ENCODE assay signal across 8 cellular contexts in the genomic region with DNA sequence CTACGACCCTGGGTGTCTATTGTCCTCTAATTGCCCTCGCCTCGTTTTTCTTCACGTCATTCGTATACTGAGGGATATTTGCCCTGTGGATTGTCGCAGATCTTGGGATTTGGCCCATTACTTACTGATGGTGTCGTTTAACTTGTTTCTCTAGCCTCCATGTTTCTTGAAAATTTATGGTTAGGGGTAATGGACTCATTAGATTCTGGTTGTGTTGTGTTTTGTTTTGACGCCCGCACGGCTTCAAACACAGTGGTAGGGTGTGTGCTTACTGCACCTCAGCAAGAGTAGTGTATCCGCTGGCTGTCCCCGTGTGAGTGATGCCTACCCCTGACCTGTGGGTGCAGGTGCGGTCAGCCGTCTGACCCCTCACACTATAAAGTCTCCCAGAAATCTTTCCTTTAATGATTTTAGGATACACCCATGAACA. TPM values are rescaled to one million over a fixed set of nuclear protein-coding genes. Genes with fewer than 3 reads are reported as not detected.
DNase-seq lines count a peak whose midpoint lies in the region; ATAC-seq and TF ChIP-seq lines count a peak whose summit lies in the region.

No MANE protein-coding gene starts in this region.

- peak overlapping the region; percentile 98 for H3K27ac ChIP-seq in hepatocyte

- H3K36me3 Mint-ChIP-seq in activated naive CD4-positive, alpha-beta T cell treated with anti-CD3 and anti-CD28 coated beads, Interleukin-2, amount 50 U/mL, for 24 hours, result no peaks in the 10 kb centered on the region

- H3K27me3 Mint-ChIP-seq in activated naive CD4-positive, alpha-beta T cell treated with anti-CD3 and anti-CD28 coated beads, Interleukin-2, amount 50 U/mL, for 24 hours, result peaks cover 3% of the 10 kb centered on the region

- DNase-seq in COR-L47 (lab: John Stamatoyannopoulos, UW) (peak; percentile 20), NAMALWA (ENCODE audit: low spot score) (peak; percentile 24), hepatocyte (ENCODE audit: low spot score) (no peak), skeletal muscle cell (ENCODE audit: low read depth) (no peak), SW 1271 (lab: John Stamatoyannopoulos, UW) (no peak), hippocampal formation (lab: John Stamatoyannopoulos, UW) (no peak)

- WGBS in hepatocyte (ENCODE audit: low lambda C conversion rate, missing lambda C conversion rate), result 9% methylated on average over 14 of the region's 14 CpGs

- H3K4me2 ChIP-seq in hepatocyte, result peak overlapping the region; percentile 86

- no peak for TF ChIP-seq CTCF in hepatocyte (IDR thresholded peaks at IDR 0.05; ENCODE audit: poor library complexity)

- H3K4me1 ChIP-seq in hepatocyte (ENCODE audit: insufficient read depth), result peaks cover 5% of the 10 kb centered on the region

- no peaks in the 10 kb centered on the region for H3K79me2 ChIP-seq in hepatocyte

- peak overlapping the region; percentile 93 for H3K4me3 Mint-ChIP-seq in activated naive CD4-positive, alpha-beta T cell treated with anti-CD3 and anti-CD28 coated beads, Interleukin-2, amount 50 U/mL, for 24 hours

- no peaks in the 10 kb centered on the region for H4K20me1 ChIP-seq in hepatocyte (ENCODE audit: insufficient read depth, poor library complexity, severe bottlenecking)

- no peaks in the 10 kb centered on the region for H3K9me2 ChIP-seq in hepatocyte (replicated peaks; ENCODE audit: insufficient read depth)

- H3K27ac Mint-ChIP-seq in activated naive CD4-positive, alpha-beta T cell treated with anti-CD3 and anti-CD28 coated beads, Interleukin-2, amount 50 U/mL, for 24 hours, result peak overlapping the region; percentile 98

- H3K4me3 ChIP-seq in hepatocyte (peak overlapping the region; percentile 65), skeletal muscle cell (ENCODE audit: low read depth, low read length) (peak overlapping the region; percentile 74)

- H3K9me3 ChIP-seq in hepatocyte (ENCODE audit: low read depth), result no peaks in the 10 kb centered on the region

- no peaks in the 10 kb centered on the region for H3K9me3 Mint-ChIP-seq in activated naive CD4-positive, alpha-beta T cell treated with anti-CD3 and anti-CD28 coated beads, Interleukin-2, amount 50 U/mL, for 24 hours

- no peaks in the 10 kb centered on the region for H3K36me3 ChIP-seq in hepatocyte (replicated peaks; ENCODE audit: insufficient read depth, low read depth)

- no peaks in the 10 kb centered on the region for H3K27me3 ChIP-seq in hepatocyte

- no peak for ATAC-seq in GM19328 (IDR thresholded peaks at IDR 0.05; ENCODE audit: unreplicated experiment)

- peaks cover 41% of the 10 kb centered on the region for H3K4me1 Mint-ChIP-seq in activated naive CD4-positive, alpha-beta T cell treated with anti-CD3 and anti-CD28 coated beads, Interleukin-2, amount 50 U/mL, for 24 hours

- peak overlapping the region; percentile 88 for H2AFZ ChIP-seq in hepatocyte

RNA-seq across cellular contexts. Expression of gene RNU6-8, which starts 0.9 kb away (rescaled TPM):
- total RNA-seq in hepatocyte, result not detected in 2 replicates
- not detected in 2 replicates for polyA plus RNA-seq in hepatocyte

RNA-seq across cellular contexts. Expression of gene RNU6-7, which starts 2.1 kb away (rescaled TPM):
- not detected in 2 replicates for total RNA-seq in hepatocyte
- not detected in 2 replicates for polyA plus RNA-seq in hepatocyte

Comparison
In these comparisons a context has a peak if more than half of its experiments do, and no peak if none do; other contexts are left out.
1. DNase-seq: peak in COR-L47 (single experiment) and NAMALWA (single experiment); none in hepatocyte (single experiment), skeletal muscle cell (single experiment), SW 1271 (0 of 2) and hippocampal formation (0 of 2).